Comparison of ENCODE assay signal across 8 cellular contexts in genomic region chr18:48161201-48161910, GRCh38.
DNase-seq lines count a peak whose midpoint lies in the region; ATAC-seq and TF ChIP-seq lines count a peak whose summit lies in the region.

No MANE protein-coding gene starts in this region.

- no peaks in the 10 kb centered on the region for H3K4me1 Mint-ChIP-seq in activated CD8-positive, alpha-beta T cell treated with anti-CD3 and anti-CD28 coated beads, Interleukin-2, amount 10 ng/mL, durations not matched to agents 7 days and 5 days (ENCODE audit: low read depth)

- no peaks in the 10 kb centered on the region for H3K36me3 Mint-ChIP-seq in activated CD8-positive, alpha-beta T cell treated with anti-CD3 and anti-CD28 coated beads, Interleukin-2, amount 10 ng/mL, durations not matched to agents 7 days and 5 days (ENCODE audit: low read depth)

- POLR2A ChIA-PET in activated CD8-positive, alpha-beta T cell treated with anti-CD3 and anti-CD28 coated beads, Interleukin-2, amount 10 ng/mL, durations not matched to agents 7 days and 5 days (lab: Charles Lee), result no interaction called here

- no peaks in the 10 kb centered on the region for H3K36me3 ChIP-seq in lung (ENCODE audit: control insufficient read depth in 2 of 2, insufficient read depth in 2 of 2, low read length in 2 of 2)

- no peaks in the 10 kb centered on the region for H3K9me3 Mint-ChIP-seq in activated CD8-positive, alpha-beta T cell treated with anti-CD3 and anti-CD28 coated beads, Interleukin-2, amount 10 ng/mL, durations not matched to agents 7 days and 5 days (ENCODE audit: insufficient read depth)

- ATAC-seq in GM18502 (IDR thresholded peaks at IDR 0.05; ENCODE audit: poor library complexity, unreplicated experiment) (peak; percentile 89), HG03045 (IDR thresholded peaks at IDR 0.05; ENCODE audit: unreplicated experiment) (peak; percentile 78), lung (ENCODE audit: insufficient read depth, low FRiP score) (peak; percentile 88), GM18870 (IDR thresholded peaks at IDR 0.05; ENCODE audit: unreplicated experiment) (no peak)
- ATAC-seq in activated CD8-positive, alpha-beta T cell treated with anti-CD3 and anti-CD28 coated beads, Interleukin-2, amount 10 ng/mL, durations not matched to agents 7 days and 5 days, result peak; percentile 95

- H3K27ac ChIP-seq in lung (ENCODE audit: low read depth in 1 of 2, low read length in 1 of 2), result peak overlapping the region; percentile 90

- H3K27me3 Mint-ChIP-seq in activated CD8-positive, alpha-beta T cell treated with anti-CD3 and anti-CD28 coated beads, Interleukin-2, amount 10 ng/mL, durations not matched to agents 7 days and 5 days (ENCODE audit: low read depth), result peaks cover 50% of the 10 kb centered on the region

- H3K27me3 ChIP-seq in lung (ENCODE audit: control insufficient read depth, insufficient read depth), result no peaks in the 10 kb centered on the region

- H3K4me3 Mint-ChIP-seq in activated CD8-positive, alpha-beta T cell treated with anti-CD3 and anti-CD28 coated beads, Interleukin-2, amount 10 ng/mL, durations not matched to agents 7 days and 5 days, result peak overlapping the region; percentile 56

- no peaks in the 10 kb centered on the region for H3K9me3 ChIP-seq in lung (ENCODE audit: control insufficient read depth in 2 of 2, insufficient read depth in 1 of 2, low read length in 1 of 2)

- no peak overlapping the region for H3K27ac Mint-ChIP-seq in activated CD8-positive, alpha-beta T cell treated with anti-CD3 and anti-CD28 coated beads, Interleukin-2, amount 10 ng/mL, durations not matched to agents 7 days and 5 days

- H3K4me1 ChIP-seq in lung (ENCODE audit: control insufficient read depth in 2 of 2, insufficient read depth in 2 of 2, low read length in 2 of 2), result peaks cover 0 to 10% of the 10 kb centered on the region in 2 donors

- CTCF ChIA-PET in activated CD8-positive, alpha-beta T cell treated with anti-CD3 and anti-CD28 coated beads, Interleukin-2, amount 10 ng/mL, durations not matched to agents 7 days and 5 days (lab: Charles Lee), result interaction anchor here (0.5 kb wide), 1 partner anchor 129 kb away, joined by 3 read pairs; no protein-coding TSS in a partner anchor

- H3K4me3 ChIP-seq in lung, result peak overlapping the region; percentile 43

- 3 to 7% methylated on average over 24 to 53 of the region's 53 CpGs for WGBS in lung, 2 donors

- no peak for TF ChIP-seq CTCF in lung (IDR thresholded peaks at IDR 0.05; ENCODE audit: control extremely low read depth, extremely low read depth)

- DNase-seq in NCI-H446 treated with DMSO at 0.1 percent for 48 hours (lab: John Stamatoyannopoulos, UW), result peak; percentile 24
- peak; percentile 61 for DNase-seq in activated CD8-positive, alpha-beta T cell treated with anti-CD3 and anti-CD28 coated beads, Interleukin-2, amount 10 ng/mL, durations not matched to agents 7 days and 5 days
- peak; percentile 48 for DNase-seq in effector CD4-positive, alpha-beta T cell
- DNase-seq in lung (ENCODE audit: low spot score), result peak; percentile 81
- peak; percentile 10 to 54 (median 26) for DNase-seq in stimulated activated CD4-positive, alpha-beta T cell treated with anti-CD3 and anti-CD28 coated beads, TNF-alpha, amount 100 ng/mL, for 1 hour (ENCODE audit: low read depth in 3 of 3, low spot score in 1 of 3)

Comparison
In these comparisons a context has a peak if more than half of its experiments do, and no peak if none do; other contexts are left out.
1. DNase-seq: peak in every context shown above with its lines; median percentile 81 in lung; 61 in activated CD8-positive, alpha-beta T cell treated with anti-CD3 and anti-CD28 coated beads, Interleukin-2, amount 10 ng/mL, durations not matched to agents 7 days and 5 days; 48 in effector CD4-positive, alpha-beta T cell; 26 in stimulated activated CD4-positive, alpha-beta T cell treated with anti-CD3 and anti-CD28 coated beads, TNF-alpha, amount 100 ng/mL, for 1 hour; 24 in NCI-H446 treated with DMSO at 0.1 percent for 48 hours.